In genomic region chr11:69447786-69448185, GRCh38 we compare ENCODE assay signal across 23 cellular contexts. TPM values are rescaled to one million over a fixed set of nuclear protein-coding genes. Genes with fewer than 3 reads are reported as not detected.
A peak's percentile ranks its signal among the peaks of the same experiment; 100 is the strongest.
DNase-seq lines count a peak whose midpoint lies in the region; ATAC-seq, FAIRE-seq and TF ChIP-seq lines count a peak whose summit lies in the region.
"Had no signal": no experiment of that assay in that cellular context is flagged by ENCODE, and none has a peak within 500 bp of the region (broad histone marks: within the 10 kb centered on the region; RNA-seq: fewer than 3 reads in every experiment).

No MANE protein-coding gene starts in this region.

- BruUV-seq in endothelial cell of umbilical vein (replicated peaks; lab: Mats Ljungman, UMichigan) = no TSS peak

- H4K20me1 ChIP-seq in endothelial cell of umbilical vein (replicated peaks; ENCODE audit: control insufficient read depth, extremely low read depth, insufficient read depth, low read length) = no peaks in the 10 kb centered on the region

- no peaks in the 10 kb centered on the region for H3K36me3 ChIP-seq in endothelial cell of umbilical vein (ENCODE audit: control insufficient read depth in 2 of 2, extremely low read depth in 1 of 2, insufficient read depth in 2 of 2, low read length in 2 of 2)
- H3K36me3 ChIP-seq in spleen = no peaks in the 10 kb centered on the region
- H3K36me3 ChIP-seq: adrenal gland, suprapubic skin had no signal

- no peaks in the 10 kb centered on the region for H3K79me2 ChIP-seq in endothelial cell of umbilical vein (ENCODE audit: control insufficient read depth, insufficient read depth, low read length)

- no peak for ATAC-seq in HG02973 (IDR thresholded peaks at IDR 0.05; ENCODE audit: unreplicated experiment)
- ATAC-seq: A549, psoas muscle had no signal

- H3K27ac ChIP-seq in endothelial cell of umbilical vein (ENCODE audit: insufficient read depth, low read depth, low read length) = no peak overlapping the region
- H3K27ac ChIP-seq in spleen = no peak overlapping the region
- H3K27ac ChIP-seq: adrenal gland, psoas muscle, suprapubic skin had no signal

- H2AFZ ChIP-seq in endothelial cell of umbilical vein (ENCODE audit: low read depth, low read length) = no peak overlapping the region

- H3K9me1 ChIP-seq in endothelial cell of umbilical vein (replicated peaks; ENCODE audit: control insufficient read depth, extremely low read depth, insufficient read depth, low read length) = no peaks in the 10 kb centered on the region

- POLR2A ChIA-PET in endothelial cell of umbilical vein (lab: Charles Lee) = interaction anchor here (0.9 kb wide), 1 partner anchor 95 kb away, joined by 3 read pairs; no protein-coding TSS in a partner anchor

- H3K9ac ChIP-seq in endothelial cell of umbilical vein (replicated peaks; ENCODE audit: extremely low read depth, insufficient read depth, low read length) = no peak overlapping the region

- TF ChIP-seq POLR2A in endothelial cell of umbilical vein (IDR thresholded peaks at IDR 0.05; ENCODE audit: low read depth, low read length) = no peak
- TF ChIP-seq POLR2A in spleen (IDR thresholded peaks at IDR 0.05) = no peak

- CTCF ChIA-PET in endothelial cell of umbilical vein (lab: Charles Lee) = interaction anchor here (1.0 to 3.5 kb wide), 9 partner anchors 12 to 346 kb away, joined by 3 to 14 read pairs (median 4); partner anchors contain the start of gene MYEOV

- no peak overlapping the region for H3K4me2 ChIP-seq in endothelial cell of umbilical vein (ENCODE audit: insufficient read depth, low read length)
- H3K4me2 ChIP-seq: A549 had no signal

- H3K27me3 ChIP-seq in endothelial cell of umbilical vein (ENCODE audit: control insufficient read depth in 2 of 2, insufficient read depth in 2 of 2, low read length in 2 of 2) = no peaks in the 10 kb centered on the region
- H3K27me3 ChIP-seq in spleen (replicated peaks in 1 of 7) = peaks cover 0 to 27% (median 3%) of the 10 kb centered on the region in 7 donors
- H3K27me3 ChIP-seq: adrenal gland, suprapubic skin had no signal

- WGBS in spleen, 5 donors = 64 to 94% (median 77%) methylated on average over 2 to 7 of the region's 7 CpGs

- FAIRE-seq in endothelial cell of umbilical vein (lab: Jason Lieb, UNC) = peak; percentile 83
- FAIRE-seq: A549, colon, GM18507, GM19239 had no signal

- intact Hi-C loops in endothelial cell of umbilical vein (cut with micrococcal nuclease) = loop anchor here (2.0 kb wide), 1 partner anchor 347 kb away; no protein-coding TSS in a partner anchor
- intact Hi-C loops in spleen (cut with DNase I; ENCODE audit: low total_unique reads) = no loop called here

- no peak for TF ChIP-seq CTCF in endothelial cell of umbilical vein (IDR thresholded peaks at IDR 0.05; ENCODE audit: extremely low read depth in 1 of 2, insufficient read depth in 1 of 2, low read depth in 1 of 2, low read length in 2 of 2)
- TF ChIP-seq CTCF in spleen (IDR thresholded peaks at IDR 0.05 in 8 of 11, conservative IDR thresholded peaks at IDR 0.05 in 3 of 11) = no peak

- H3K4me1 ChIP-seq in endothelial cell of umbilical vein (ENCODE audit: control insufficient read depth, extremely low read depth, insufficient read depth, low read length) (peaks cover 53% of the 10 kb centered on the region), spleen (peaks cover 28 to 71% (median 52%) of the 10 kb centered on the region in 6 donors)

- H3K9me3 ChIP-seq in endothelial cell of umbilical vein (replicated peaks; ENCODE audit: control insufficient read depth, insufficient read depth, low read length) (no peaks in the 10 kb centered on the region), spleen (peaks cover 0 to 4% (median 0%) of the 10 kb centered on the region in 8 donors)
- H3K9me3 ChIP-seq: A549, adrenal gland, psoas muscle, suprapubic skin had no signal

- dilution Hi-C loops in endothelial cell of umbilical vein (cut with MboI; ENCODE audit: extremely low pct_ligation_motif_present, low sequenced_read_pairs) = no loop called here

- peak; percentile 22 to 37 for DNase-seq in NCI-H526 (lab: John Stamatoyannopoulos, UW)
- DNase-seq in NCI-H526 treated with DMSO at 0.1 percent for 48 hours (lab: John Stamatoyannopoulos, UW) = no peak
- peak; percentile 31 for DNase-seq in NCI-H226
- peak; percentile 32 for DNase-seq in endothelial cell of umbilical vein (ENCODE audit: low read depth, low spot score)
- peak; percentile 66 for DNase-seq in spleen
- DNase-seq in stimulated activated CD4-positive, alpha-beta T cell treated with anti-CD3 and anti-CD28 coated beads, Interleukin-15, amount 100 ng/mL, for 24 hours = no peak
- no peak for DNase-seq in DMS79 treated with DMSO at 0.1 percent for 48 hours (lab: John Stamatoyannopoulos, UW)
- DNase-seq: activated CD4-positive, alpha-beta T cell treated with anti-CD3 and anti-CD28 coated beads, Interleukin-2, amount 10 ng/mL, durations not matched to agents 24 days and 14 days; adrenal gland; erythroblast; glutamatergic neuron; NCI-H2029 treated with DMSO at 0.1 percent for 48 hours; SHP77 had no signal

- H3K4me3 ChIP-seq in endothelial cell of umbilical vein (replicated peaks in 1 of 3; ENCODE audit: insufficient read depth in 1 of 3, low read depth in 1 of 3, low read length in 3 of 3) (no peak overlapping the region), spleen (no peak overlapping the region)
- H3K4me3 ChIP-seq: A549, adrenal gland, psoas muscle, suprapubic skin had no signal

TF ChIP-seq in endothelial cell of umbilical vein, 7 proteins besides CTCF, POLR2A, EP300 and RAD21:
- no peak for TF ChIP-seq GATA2 (IDR thresholded peaks at IDR 0.05; ENCODE audit: insufficient read depth, insufficient read length, low read depth, low read length)
- TF ChIP-seq FOS (IDR thresholded peaks at IDR 0.05; ENCODE audit: borderline replicate concordance, insufficient read depth, low read length) = peak; percentile 27
- no peak for TF ChIP-seq POLR2AphosphoS5 (IDR thresholded peaks at IDR 0.05; ENCODE audit: insufficient read depth, low read depth, low read length)
- TF ChIP-seq JUN (IDR thresholded peaks at IDR 0.05; ENCODE audit: borderline replicate concordance, insufficient read depth, insufficient read length, low read depth) = no peak
- TF ChIP-seq EZH2 (IDR thresholded peaks at IDR 0.05; ENCODE audit: borderline replicate concordance, low read depth, low read length, severe bottlenecking) = no peak

RNA-seq across cellular contexts. Expression of gene LINC01488, which starts 33.7 kb away (rescaled TPM):
- total RNA-seq in endothelial cell of umbilical vein (not detected in 2 replicates), spleen (not detected)
- polyA plus RNA-seq in endothelial cell of umbilical vein (not detected in 2 replicates), spleen (not detected)
- not detected in 2 replicates for polyA plus RNA-seq in endothelial cell of umbilical vein (2011; cell fraction: cytosol; rRNA removed)
- not detected in 2 replicates for polyA plus RNA-seq in endothelial cell of umbilical vein (2011; cell fraction: nucleus; rRNA removed)
- polyA plus RNA-seq in endothelial cell of umbilical vein (2012) = not detected in 2 replicates
- polyA minus RNA-seq in endothelial cell of umbilical vein = not detected in 2 replicates
- polyA minus RNA-seq in endothelial cell of umbilical vein (2011; cell fraction: cytosol; rRNA and poly(A)+ RNA removed) = not detected
- not detected in 2 replicates for polyA minus RNA-seq in endothelial cell of umbilical vein (2011; cell fraction: nucleus; rRNA and poly(A)+ RNA removed)
- total RNA-seq: activated CD4-positive, alpha-beta T cell treated with anti-CD3 and anti-CD28 coated beads, Interleukin-2, amount 10 ng/mL, durations not matched to agents 24 days and 14 days; adrenal gland; CD8-positive, alpha-beta memory T cell; kidney epithelial cell; psoas muscle; suprapubic skin; T-helper 2 cell treated with Interferon-gamma antibody and Interleukin-4, amounts not matched to agents 100 ng/mL and 5 ng/mL, for 36 hours had no signal
- polyA plus RNA-seq: adrenal gland; CD8-positive, alpha-beta memory T cell had no signal

Comparison
In these comparisons a context has a peak if more than half of its experiments do, and no peak if none do; other contexts are left out.
1. DNase-seq: peak in NCI-H526 (2 of 2), NCI-H226 (single experiment), endothelial cell of umbilical vein (single experiment) and spleen (single experiment); none in NCI-H526 treated with DMSO at 0.1 percent for 48 hours (single experiment), stimulated activated CD4-positive, alpha-beta T cell treated with anti-CD3 and anti-CD28 coated beads, Interleukin-15, amount 100 ng/mL, for 24 hours (single experiment) and DMS79 treated with DMSO at 0.1 percent for 48 hours (single experiment).